Comparison of ENCODE assay signal across 9 cellular contexts in genomic region chr7:43992896-43993295, GRCh38. TPM values are rescaled to one million over a fixed set of nuclear protein-coding genes. Genes with fewer than 3 reads are reported as not detected.
A peak's percentile ranks its signal among the peaks of the same experiment; 100 is the strongest.
DNase-seq lines count a peak whose midpoint lies in the region; ATAC-seq and TF ChIP-seq lines count a peak whose summit lies in the region.
"Not testable (repeated sequence)": the region's sequence is repeated elsewhere in the genome, so short reads cannot be mapped to it uniquely, and the experiment has no call there.
"Had no signal": no experiment of that assay in that cellular context is flagged by ENCODE, and none has a peak within 500 bp of the region (broad histone marks: within the 10 kb centered on the region; RNA-seq: fewer than 3 reads in every experiment).

No MANE protein-coding gene starts in this region.

- ATAC-seq in GM19023 (IDR thresholded peaks at IDR 0.05; ENCODE audit: unreplicated experiment) (peak; percentile 90), GM21737 (IDR thresholded peaks at IDR 0.05; ENCODE audit: unreplicated experiment) (peak; percentile 85), HG03064 (IDR thresholded peaks at IDR 0.05; ENCODE audit: low read depth, unreplicated experiment) (peak; percentile 97)

- TF ChIP-seq CTCF in cardiac fibroblast (IDR thresholded peaks at IDR 0.05; ENCODE audit: low read depth, low read length) = not testable (repeated sequence)

- DNase-seq in Caki2 (ENCODE audit: low read depth) (peak; percentile 73), HS-27A (ENCODE audit: low read depth) (peak; percentile 4), SW480 (ENCODE audit: low spot score) (peak; percentile 42), cardiac fibroblast (ENCODE audit: low read depth in 2 of 2) (peak; percentile 5 to 75), renal cortical epithelial cell (ENCODE audit: low read depth) (peak; percentile 73)

- H3K4me3 ChIP-seq in cardiac fibroblast (replicated peaks in 1 of 2; ENCODE audit: low read depth in 2 of 2, low read length in 2 of 2) = not testable (repeated sequence)

- in situ Hi-C loops in Caki2 (cut with HindIII; ENCODE audit: low pct_unique_long_range_greater_than_20kb, low sequenced_read_pairs) = not testable (repeated sequence)

RNA-seq across cellular contexts. Expression of gene SPDYE1, which starts 4.8 kb away (rescaled TPM):
- total RNA-seq in Caki2 (2014; rRNA removed; shearing (Covaris generic); ENCODE audit: low replicate concordance) = not detected in 2 replicates
- not detected in 2 replicates for total RNA-seq in renal cortical epithelial cell
- total RNA-seq: vagina had no signal

RNA-seq across cellular contexts. Expression of gene DBNL, which starts 51.6 kb away (rescaled TPM):
- 137 and 174 TPM in 2 replicates for total RNA-seq in Caki2 (2014; rRNA removed; shearing (Covaris generic); ENCODE audit: low replicate concordance)
- total RNA-seq in renal cortical epithelial cell = 158 and 181 TPM in 2 replicates

Comparison
In these comparisons a context has a peak if more than half of its experiments do, and no peak if none do; other contexts are left out.
1. DNase-seq: peak in every context shown above with its lines; median percentile 73 in Caki2; 73 in renal cortical epithelial cell; 42 in SW480; 40 in cardiac fibroblast; 4 in HS-27A.